11 cellular contexts compared by ENCODE assay signal in genomic region chr1:160797861-160798273, GRCh38. TPM values are rescaled to one million over a fixed set of nuclear protein-coding genes. Genes with fewer than 3 reads are reported as not detected.
A peak's percentile ranks its signal among the peaks of the same experiment; 100 is the strongest.
DNase-seq lines count a peak whose midpoint lies in the region; ATAC-seq and TF ChIP-seq lines count a peak whose summit lies in the region.
"Had no signal": no experiment of that assay in that cellular context is flagged by ENCODE, and none has a peak within 500 bp of the region (broad histone marks: within the 10 kb centered on the region; RNA-seq: fewer than 3 reads in every experiment).

No MANE protein-coding gene starts in this region.

- peak overlapping the region; percentile 82 for H3K4me2 ChIP-seq in BLaER1

- H3K4me3 Mint-ChIP-seq in osteocyte (ENCODE audit: unreplicated experiment): no peak overlapping the region

- H4K20me1 ChIP-seq in BLaER1: no peaks in the 10 kb centered on the region

- no peaks in the 10 kb centered on the region for H3K36me3 Mint-ChIP-seq in osteocyte (ENCODE audit: unreplicated experiment)

- H3K27ac Mint-ChIP-seq in osteocyte (ENCODE audit: unreplicated experiment): no peak overlapping the region

- no peak for TF ChIP-seq CTCF in osteocyte (IDR thresholded peaks at IDR 0.05)
- TF ChIP-seq CTCF in esophagus squamous epithelium (IDR thresholded peaks at IDR 0.05): no peak

- no peak for ATAC-seq in GM21367 (IDR thresholded peaks at IDR 0.05; ENCODE audit: unreplicated experiment)
- ATAC-seq: psoas muscle had no signal

- intact Hi-C loops in esophagus squamous epithelium (cut with DNase I): no loop called here

- H3K9ac ChIP-seq in BLaER1: peak overlapping the region; percentile 3; the same call in 1 of the 2 replicates

- peak overlapping the region; percentile 15; the same call in 1 of the 2 replicates for H3K4me3 ChIP-seq in BLaER1
- peak overlapping the region in 1 of 4 donors; percentile 37 for H3K4me3 ChIP-seq in esophagus squamous epithelium
- H3K4me3 ChIP-seq: psoas muscle, thoracic aorta had no signal

- no peaks in the 10 kb centered on the region for H3K9me3 Mint-ChIP-seq in osteocyte (ENCODE audit: unreplicated experiment)

- WGBS in esophagus squamous epithelium, 2 donors: 15 to 22% methylated on average over 4 of the region's 4 CpGs

- H3K27ac ChIP-seq in BLaER1 (peak overlapping the region; percentile 88), esophagus squamous epithelium (peak overlapping the region in 2 of 4 donors; percentile 47 to 49)
- H3K27ac ChIP-seq: psoas muscle, thoracic aorta had no signal

- no peaks in the 10 kb centered on the region for H3K4me1 Mint-ChIP-seq in osteocyte (ENCODE audit: unreplicated experiment)

- H3K4me1 ChIP-seq in BLaER1 (peaks cover 72% of the 10 kb centered on the region), esophagus squamous epithelium (no peaks in the 10 kb centered on the region)
- H3K4me1 ChIP-seq: psoas muscle had no signal

- DNase-seq in T-helper 1 cell: peak in 3 of 5 donors; percentile 42 to 88 (median 49)
- DNase-seq in activated effector memory CD4-positive, alpha-beta T cell treated with Interleukin-2 at 50 U/mL for 16 hours: peak; percentile 63
- peak; percentile 62 for DNase-seq in osteocyte (ENCODE audit: extremely low spot score, unreplicated experiment)
- DNase-seq in esophagus squamous epithelium (lab: John Stamatoyannopoulos, UW): no peak
- DNase-seq in iPS-NIHi11 (ENCODE audit: low spot score): no peak
- DNase-seq in KG1 (lab: John Stamatoyannopoulos, UW): no peak
- DNase-seq: NCI-H446 treated with DMSO at 0.1 percent for 48 hours, psoas muscle had no signal

- H3K27me3 Mint-ChIP-seq in osteocyte (ENCODE audit: unreplicated experiment): no peaks in the 10 kb centered on the region

- H3K27me3 ChIP-seq in BLaER1: no peaks in the 10 kb centered on the region
- no peaks in the 10 kb centered on the region for H3K27me3 ChIP-seq in esophagus squamous epithelium

- peaks cover 13% of the 10 kb centered on the region for H3K36me3 ChIP-seq in BLaER1
- no peaks in the 10 kb centered on the region for H3K36me3 ChIP-seq in esophagus squamous epithelium
- H3K36me3 ChIP-seq: thoracic aorta had no signal

- peaks cover 10% of the 10 kb centered on the region for H3K9me3 ChIP-seq in BLaER1
- H3K9me3 ChIP-seq in esophagus squamous epithelium: no peaks in the 10 kb centered on the region
- H3K9me3 ChIP-seq: psoas muscle, thoracic aorta had no signal

- TF ChIP-seq POLR2A in esophagus squamous epithelium (IDR thresholded peaks at IDR 0.05): peak in 1 of 4 donors; percentile 23

RNA-seq across cellular contexts. Expression of gene LY9, which starts 1.9 kb away (rescaled TPM):
- total RNA-seq in osteocyte (not detected in 2 replicates), esophagus squamous epithelium (1 to 10 TPM in 1 of 4 donors, under 1 TPM in 3; 0.26 to 3.2 (median 0.60) TPM)

RNA-seq across cellular contexts. Expression of gene SLAMF7, which starts 58.8 kb away (rescaled TPM):
- total RNA-seq in osteocyte (not detected in 2 replicates), esophagus squamous epithelium (1 to 10 TPM; 1.8 to 3.2 (median 2.3) TPM)

Comparison
In these comparisons a context has a peak if more than half of its experiments do, and no peak if none do; other contexts are left out.
1. DNase-seq: peak in T-helper 1 cell (3 of 5), activated effector memory CD4-positive, alpha-beta T cell treated with Interleukin-2 at 50 U/mL for 16 hours (single experiment) and osteocyte (single experiment); none in esophagus squamous epithelium (single experiment), iPS-NIHi11 (single experiment) and KG1 (single experiment).